35 cellular contexts compared by ENCODE assay signal in genomic region chr18:38525039-38525438, GRCh38.
"Had no signal": no experiment of that assay in that cellular context is flagged by ENCODE, and none has a peak within 500 bp of the region (broad histone marks: within the 10 kb centered on the region; RNA-seq: fewer than 3 reads in every experiment).

No MANE protein-coding gene starts in this region.

- H3K4me1 Mint-ChIP-seq: activated B cell treated with CpG ODN at 0.5 μM for 24 hours, T-cell had no signal

- H3K4me3 Mint-ChIP-seq: activated B cell treated with CpG ODN at 0.5 μM for 24 hours; activated CD4-positive, alpha-beta memory T cell treated with anti-CD3 and anti-CD28 coated beads for 36 hours; activated naive CD4-positive, alpha-beta T cell treated with anti-CD3 and anti-CD28 coated beads for 36 hours; activated T-cell treated with anti-CD3 and anti-CD28 coated beads, Interleukin-2, amount 50 U/mL, for 4 hours; activated T-helper 1 cell treated with anti-CD3 and anti-CD28 coated beads, Interleukin-12 subunit alpha, Interleukin-12 subunit beta, Interleukin-2, Interleukin-4 antibody, amounts not matched to agents 30 ng/mL and 10 ng/mL and 1 ng/mL, durations not matched to agents 14 hours and 24 hours and 36 hours; brain; T-cell had no signal

- H3K36me3 Mint-ChIP-seq: activated CD4-positive, alpha-beta memory T cell treated with anti-CD3 and anti-CD28 coated beads for 36 hours; activated naive CD4-positive, alpha-beta T cell treated with anti-CD3 and anti-CD28 coated beads, Interleukin-2, amount 50 U/mL, for 72 hours; brain; T-cell had no signal

- H3K4me3 ChIP-seq: adrenal gland, SJSA1 had no signal

- H3K27ac ChIP-seq: adrenal gland, SJSA1, VCaP had no signal

- H3K36me3 ChIP-seq: adrenal gland, SJSA1 had no signal

- ATAC-seq: activated naive CD4-positive, alpha-beta T cell treated with anti-CD3 and anti-CD28 coated beads, Interleukin-2, amount 50 U/mL, for 72 hours; activated T-cell treated with anti-CD3 and anti-CD28 coated beads, Interleukin-2, amount 50 U/mL, for 4 hours; Panc1; T-cell had no signal

- H3K27ac Mint-ChIP-seq: activated B cell treated with CpG ODN at 0.5 μM for 24 hours; activated CD4-positive, alpha-beta memory T cell treated with anti-CD3 and anti-CD28 coated beads for 36 hours; activated naive CD4-positive, alpha-beta T cell treated with anti-CD3 and anti-CD28 coated beads for 36 hours; activated naive CD4-positive, alpha-beta T cell treated with anti-CD3 and anti-CD28 coated beads, Interleukin-2, amount 50 U/mL, for 72 hours; activated T-helper 1 cell treated with anti-CD3 and anti-CD28 coated beads, Interleukin-12 subunit alpha, Interleukin-12 subunit beta, Interleukin-2, Interleukin-4 antibody, amounts not matched to agents 30 ng/mL and 10 ng/mL and 1 ng/mL, durations not matched to agents 14 hours and 24 hours and 36 hours; brain; T-cell had no signal

- H3K27me3 ChIP-seq: adrenal gland, SJSA1 had no signal

- H3K9me3 Mint-ChIP-seq: activated B cell treated with CpG ODN at 0.5 μM for 24 hours; activated naive CD4-positive, alpha-beta T cell treated with anti-CD3 and anti-CD28 coated beads for 36 hours; activated naive CD4-positive, alpha-beta T cell treated with anti-CD3 and anti-CD28 coated beads, Interleukin-2, amount 50 U/mL, for 72 hours; activated T-helper 1 cell treated with anti-CD3 and anti-CD28 coated beads, Interleukin-12 subunit alpha, Interleukin-12 subunit beta, Interleukin-2, Interleukin-4 antibody, amounts not matched to agents 30 ng/mL and 10 ng/mL and 1 ng/mL, durations not matched to agents 14 hours and 24 hours and 36 hours had no signal

- H3K4me2 ChIP-seq: SK-N-SH had no signal

- H3K4me1 ChIP-seq: adrenal gland, SJSA1 had no signal

- DNase-seq: activated B cell treated with CpG ODN at 0.5 μM for 24 hours; activated CD4-positive, alpha-beta memory T cell treated with anti-CD3 and anti-CD28 coated beads for 36 hours; activated CD4-positive, alpha-beta T cell treated with anti-CD3 and anti-CD28 coated beads for 4 hours; activated CD4-positive, alpha-beta T cell treated with anti-CD3 and anti-CD28 coated beads, Interleukin-2, amount 50 U/mL, for 1 hour; activated CD4-positive, CD25-positive, alpha-beta regulatory T cell treated with anti-CD3 and anti-CD28 coated beads, Interleukin-2, amount 50 U/mL, for 72 hours; activated CD8-positive, alpha-beta memory T cell treated with anti-CD3 and anti-CD28 coated beads, Interleukin-2, amount 50 U/mL, for 4 hours; activated gamma-delta T cell treated with Interleukin-2 at 50 U/mL for 16 hours; activated naive CD4-positive, alpha-beta T cell treated with anti-CD3 and anti-CD28 coated beads for 36 hours; activated T-cell treated with anti-CD3 and anti-CD28 coated beads for 4 hours; activated T-cell treated with anti-CD3 and anti-CD28 coated beads, Interleukin-2, amount 50 U/mL, for 4 hours; adrenal gland; caudate nucleus; Karpas-422; NCI-H1048; NCI-H1105 treated with DMSO at 0.1 percent for 48 hours; NCI-H1436; NCI-H1694; NCI-H1930; NCI-H2081 treated with DMSO at 0.1 percent for 48 hours; NCI-H226; NCI-H446 treated with DMSO at 0.1 percent for 48 hours; NCI-H524; NCI-H69; NCI-H82; SHP77 treated with DMSO at 0.1 percent for 48 hours; SK-N-SH; T-cell; T-helper 2 cell; T-helper 9 cell had no signal

- H3K9ac ChIP-seq: SK-N-SH had no signal

- H3K9me3 ChIP-seq: adrenal gland had no signal

- H3K27me3 Mint-ChIP-seq: activated B cell treated with CpG ODN at 0.5 μM for 24 hours; activated CD4-positive, alpha-beta memory T cell treated with anti-CD3 and anti-CD28 coated beads for 36 hours; brain; T-cell had no signal
